ENCODE assay signal across 1 cellular context in the genomic region with DNA sequence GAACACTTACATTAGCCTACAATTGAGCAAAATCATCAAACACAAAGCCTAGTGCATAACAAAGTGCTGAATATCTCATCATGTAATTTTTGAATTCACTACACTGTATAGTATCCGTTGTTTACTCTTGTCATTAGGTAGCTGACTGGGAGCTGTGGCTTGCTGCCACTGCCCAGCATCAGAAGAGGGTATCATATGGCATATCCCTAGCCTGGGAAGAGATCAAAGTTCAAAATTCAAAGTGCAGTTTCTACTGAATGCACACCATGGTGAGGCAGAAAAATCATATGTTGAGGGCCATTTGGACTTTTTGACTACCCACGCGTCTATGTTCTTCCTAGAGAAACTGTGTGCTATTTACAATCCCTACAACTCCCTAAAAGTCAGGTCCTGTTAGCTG.
TF ChIP-seq lines count a peak whose summit lies in the region.

No MANE protein-coding gene starts in this region.

TF ChIP-seq in HepG2, 621 proteins besides CTCF, POLR2A, EP300 and RAD21 (continued from another document and continues in another):
- TF ChIP-seq, protein P1, sequence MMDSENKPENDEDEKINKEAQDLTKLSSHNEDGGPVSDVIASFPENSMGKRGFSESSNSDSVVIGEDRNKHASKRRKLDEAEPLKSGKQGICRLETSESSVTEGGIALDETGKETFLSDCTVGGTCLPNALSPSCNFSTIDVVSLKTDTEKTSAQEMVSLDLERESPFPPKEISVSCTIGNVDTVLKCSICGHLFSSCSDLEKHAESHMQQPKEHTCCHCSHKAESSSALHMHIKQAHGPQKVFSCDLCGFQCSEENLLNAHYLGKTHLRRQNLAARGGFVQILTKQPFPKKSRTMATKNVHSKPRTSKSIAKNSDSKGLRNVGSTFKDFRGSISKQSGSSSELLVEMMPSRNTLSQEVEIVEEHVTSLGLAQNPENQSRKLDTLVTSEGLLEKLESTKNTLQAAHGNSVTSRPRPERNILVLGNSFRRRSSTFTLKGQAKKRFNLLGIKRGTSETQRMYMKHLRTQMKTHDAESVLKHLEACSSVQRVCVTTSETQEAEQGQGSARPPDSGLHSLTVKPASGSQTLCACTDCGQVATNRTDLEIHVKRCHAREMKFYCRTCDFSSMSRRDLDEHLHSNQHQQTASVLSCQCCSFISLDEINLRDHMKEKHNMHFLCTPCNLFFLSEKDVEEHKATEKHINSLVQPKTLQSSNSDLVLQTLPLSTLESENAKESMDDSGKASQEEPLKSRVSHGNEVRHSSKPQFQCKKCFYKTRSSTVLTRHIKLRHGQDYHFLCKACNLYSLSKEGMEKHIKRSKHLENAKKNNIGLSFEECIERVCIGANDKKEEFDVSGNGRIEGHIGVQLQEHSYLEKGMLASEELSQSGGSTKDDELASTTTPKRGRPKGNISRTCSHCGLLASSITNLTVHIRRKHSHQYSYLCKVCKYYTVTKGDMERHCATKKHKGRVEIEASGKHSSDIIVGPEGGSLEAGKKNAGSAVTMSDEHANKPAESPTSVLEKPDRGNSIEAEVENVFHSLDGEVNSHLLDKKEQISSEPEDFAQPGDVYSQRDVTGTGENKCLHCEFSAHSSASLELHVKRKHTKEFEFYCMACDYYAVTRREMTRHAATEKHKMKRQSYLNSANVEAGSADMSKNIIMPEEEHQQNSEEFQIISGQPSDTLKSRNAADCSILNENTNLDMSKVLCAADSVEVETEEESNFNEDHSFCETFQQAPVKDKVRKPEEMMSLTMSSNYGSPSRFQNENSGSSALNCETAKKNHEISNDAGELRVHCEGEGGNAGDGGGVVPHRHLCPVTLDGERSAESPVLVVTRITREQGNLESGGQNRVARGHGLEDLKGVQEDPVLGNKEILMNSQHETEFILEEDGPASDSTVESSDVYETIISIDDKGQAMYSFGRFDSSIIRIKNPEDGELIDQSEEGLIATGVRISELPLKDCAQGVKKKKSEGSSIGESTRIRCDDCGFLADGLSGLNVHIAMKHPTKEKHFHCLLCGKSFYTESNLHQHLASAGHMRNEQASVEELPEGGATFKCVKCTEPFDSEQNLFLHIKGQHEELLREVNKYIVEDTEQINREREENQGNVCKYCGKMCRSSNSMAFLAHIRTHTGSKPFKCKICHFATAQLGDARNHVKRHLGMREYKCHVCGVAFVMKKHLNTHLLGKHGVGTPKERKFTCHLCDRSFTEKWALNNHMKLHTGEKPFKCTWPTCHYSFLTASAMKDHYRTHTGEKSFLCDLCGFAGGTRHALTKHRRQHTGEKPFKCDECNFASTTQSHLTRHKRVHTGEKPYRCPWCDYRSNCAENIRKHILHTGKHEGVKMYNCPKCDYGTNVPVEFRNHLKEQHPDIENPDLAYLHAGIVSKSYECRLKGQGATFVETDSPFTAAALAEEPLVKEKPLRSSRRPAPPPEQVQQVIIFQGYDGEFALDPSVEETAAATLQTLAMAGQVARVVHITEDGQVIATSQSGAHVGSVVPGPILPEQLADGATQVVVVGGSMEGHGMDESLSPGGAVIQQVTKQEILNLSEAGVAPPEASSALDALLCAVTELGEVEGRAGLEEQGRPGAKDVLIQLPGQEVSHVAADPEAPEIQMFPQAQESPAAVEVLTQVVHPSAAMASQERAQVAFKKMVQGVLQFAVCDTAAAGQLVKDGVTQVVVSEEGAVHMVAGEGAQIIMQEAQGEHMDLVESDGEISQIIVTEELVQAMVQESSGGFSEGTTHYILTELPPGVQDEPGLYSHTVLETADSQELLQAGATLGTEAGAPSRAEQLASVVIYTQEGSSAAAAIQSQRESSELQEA (CRISPR knock-in tag; IDR thresholded peaks at IDR 0.05; ENCODE audit: not compliant biosample characterization), result no peak
- TF ChIP-seq, protein P2, sequence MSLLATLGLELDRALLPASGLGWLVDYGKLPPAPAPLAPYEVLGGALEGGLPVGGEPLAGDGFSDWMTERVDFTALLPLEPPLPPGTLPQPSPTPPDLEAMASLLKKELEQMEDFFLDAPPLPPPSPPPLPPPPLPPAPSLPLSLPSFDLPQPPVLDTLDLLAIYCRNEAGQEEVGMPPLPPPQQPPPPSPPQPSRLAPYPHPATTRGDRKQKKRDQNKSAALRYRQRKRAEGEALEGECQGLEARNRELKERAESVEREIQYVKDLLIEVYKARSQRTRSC (CRISPR knock-in tag; IDR thresholded peaks at IDR 0.05; ENCODE audit: low read depth), result no peak
- TF ChIP-seq SMARCE1 (IDR thresholded peaks at IDR 0.05; ENCODE audit: borderline replicate concordance) (no peak), HOXD1 (CRISPR knock-in tag; IDR thresholded peaks at IDR 0.05) (no peak), ADNP (CRISPR knock-in tag; IDR thresholded peaks at IDR 0.05) (no peak), NKX3-1 (CRISPR knock-in tag; IDR thresholded peaks at IDR 0.05) (no peak), SMYD3 (CRISPR knock-in tag; IDR thresholded peaks at IDR 0.05) (no peak), ZNF446 (CRISPR knock-in tag; IDR thresholded peaks at IDR 0.05) (no peak), GTF2F1 (IDR thresholded peaks at IDR 0.05; ENCODE audit: low read length) (no peak), DR1 (CRISPR knock-in tag; IDR thresholded peaks at IDR 0.05) (no peak), ZNF788 (CRISPR knock-in tag; IDR thresholded peaks at IDR 0.05; ENCODE audit: borderline replicate concordance) (no peak), ARHGAP35 (CRISPR knock-in tag; IDR thresholded peaks at IDR 0.05; ENCODE audit: borderline replicate concordance) (no peak), ZNF331 (CRISPR knock-in tag; IDR thresholded peaks at IDR 0.05) (peak; percentile 48; the same call in 1 of the 2 replicates), ISL2 (CRISPR knock-in tag; IDR thresholded peaks at IDR 0.05) (no peak), POLR2AphosphoS2 (IDR thresholded peaks at IDR 0.05; ENCODE audit: low read depth, low read length) (no peak), HMGA1 (CRISPR knock-in tag; conservative IDR thresholded peaks at IDR 0.05) (no peak), FOSL1 (CRISPR knock-in tag; IDR thresholded peaks at IDR 0.05; ENCODE audit: borderline replicate concordance) (no peak), ZIK1 (CRISPR knock-in tag; IDR thresholded peaks at IDR 0.05; ENCODE audit: borderline replicate concordance, low read depth) (no peak), MBNL3 (CRISPR knock-in tag; conservative IDR thresholded peaks at IDR 0.05) (no peak), KDM1A (CRISPR knock-in tag; IDR thresholded peaks at IDR 0.05) (peak; percentile 27; the same call in 1 of the 2 replicates), ZNF709 (CRISPR knock-in tag; IDR thresholded peaks at IDR 0.05) (no peak), ZNF790 (CRISPR knock-in tag; IDR thresholded peaks at IDR 0.05; ENCODE audit: borderline replicate concordance) (no peak), HMG20A (CRISPR knock-in tag; IDR thresholded peaks at IDR 0.05; ENCODE audit: borderline replicate concordance) (peak; percentile 74; the same call in 1 of the 2 replicates), PLRG1 (conservative IDR thresholded peaks at IDR 0.05) (no peak), HDAC2 (CRISPR knock-in tag; IDR thresholded peaks at IDR 0.05) (peak; percentile 77; the same call in 1 of the 2 replicates), CHCHD3 (CRISPR knock-in tag; IDR thresholded peaks at IDR 0.05) (no peak), ATF1 (CRISPR knock-in tag; IDR thresholded peaks at IDR 0.05) (no peak), SRSF1 (optimal IDR thresholded peaks at IDR 0.05; ENCODE audit: low read depth, low read length) (no peak), FOXK2 (IDR thresholded peaks at IDR 0.05) (peak; percentile 17; the same call in 1 of the 2 replicates), SRSF9 (IDR thresholded peaks at IDR 0.05; ENCODE audit: borderline replicate concordance, insufficient read depth, low read depth, low read length, poor library complexity, severe bottlenecking) (no peak), FOSL2 (CRISPR knock-in tag; IDR thresholded peaks at IDR 0.05) (peak; percentile 68), MLLT10 (CRISPR knock-in tag; IDR thresholded peaks at IDR 0.05) (no peak)
- TF ChIP-seq, protein P3, sequence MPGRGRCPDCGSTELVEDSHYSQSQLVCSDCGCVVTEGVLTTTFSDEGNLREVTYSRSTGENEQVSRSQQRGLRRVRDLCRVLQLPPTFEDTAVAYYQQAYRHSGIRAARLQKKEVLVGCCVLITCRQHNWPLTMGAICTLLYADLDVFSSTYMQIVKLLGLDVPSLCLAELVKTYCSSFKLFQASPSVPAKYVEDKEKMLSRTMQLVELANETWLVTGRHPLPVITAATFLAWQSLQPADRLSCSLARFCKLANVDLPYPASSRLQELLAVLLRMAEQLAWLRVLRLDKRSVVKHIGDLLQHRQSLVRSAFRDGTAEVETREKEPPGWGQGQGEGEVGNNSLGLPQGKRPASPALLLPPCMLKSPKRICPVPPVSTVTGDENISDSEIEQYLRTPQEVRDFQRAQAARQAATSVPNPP (CRISPR knock-in tag; IDR thresholded peaks at IDR 0.05), result no peak
- TF ChIP-seq, protein P4, sequence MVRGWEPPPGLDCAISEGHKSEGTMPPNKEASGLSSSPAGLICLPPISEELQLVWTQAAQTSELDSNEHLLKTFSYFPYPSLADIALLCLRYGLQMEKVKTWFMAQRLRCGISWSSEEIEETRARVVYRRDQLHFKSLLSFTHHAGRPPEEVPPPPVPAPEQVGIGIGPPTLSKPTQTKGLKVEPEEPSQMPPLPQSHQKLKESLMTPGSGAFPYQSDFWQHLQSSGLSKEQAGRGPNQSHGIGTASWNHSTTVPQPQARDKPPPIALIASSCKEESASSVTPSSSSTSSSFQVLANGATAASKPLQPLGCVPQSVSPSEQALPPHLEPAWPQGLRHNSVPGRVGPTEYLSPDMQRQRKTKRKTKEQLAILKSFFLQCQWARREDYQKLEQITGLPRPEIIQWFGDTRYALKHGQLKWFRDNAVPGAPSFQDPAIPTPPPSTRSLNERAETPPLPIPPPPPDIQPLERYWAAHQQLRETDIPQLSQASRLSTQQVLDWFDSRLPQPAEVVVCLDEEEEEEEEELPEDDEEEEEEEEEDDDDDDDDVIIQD (CRISPR knock-in tag; IDR thresholded peaks at IDR 0.05; ENCODE audit: low read depth), result peak; percentile 50; the same call in 1 of the 2 replicates
- TF ChIP-seq, protein P5, sequence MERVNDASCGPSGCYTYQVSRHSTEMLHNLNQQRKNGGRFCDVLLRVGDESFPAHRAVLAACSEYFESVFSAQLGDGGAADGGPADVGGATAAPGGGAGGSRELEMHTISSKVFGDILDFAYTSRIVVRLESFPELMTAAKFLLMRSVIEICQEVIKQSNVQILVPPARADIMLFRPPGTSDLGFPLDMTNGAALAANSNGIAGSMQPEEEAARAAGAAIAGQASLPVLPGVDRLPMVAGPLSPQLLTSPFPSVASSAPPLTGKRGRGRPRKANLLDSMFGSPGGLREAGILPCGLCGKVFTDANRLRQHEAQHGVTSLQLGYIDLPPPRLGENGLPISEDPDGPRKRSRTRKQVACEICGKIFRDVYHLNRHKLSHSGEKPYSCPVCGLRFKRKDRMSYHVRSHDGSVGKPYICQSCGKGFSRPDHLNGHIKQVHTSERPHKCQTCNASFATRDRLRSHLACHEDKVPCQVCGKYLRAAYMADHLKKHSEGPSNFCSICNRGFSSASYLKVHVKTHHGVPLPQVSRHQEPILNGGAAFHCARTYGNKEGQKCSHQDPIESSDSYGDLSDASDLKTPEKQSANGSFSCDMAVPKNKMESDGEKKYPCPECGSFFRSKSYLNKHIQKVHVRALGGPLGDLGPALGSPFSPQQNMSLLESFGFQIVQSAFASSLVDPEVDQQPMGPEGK (CRISPR knock-in tag; IDR thresholded peaks at IDR 0.05), result no peak
- TF ChIP-seq, protein P6, sequence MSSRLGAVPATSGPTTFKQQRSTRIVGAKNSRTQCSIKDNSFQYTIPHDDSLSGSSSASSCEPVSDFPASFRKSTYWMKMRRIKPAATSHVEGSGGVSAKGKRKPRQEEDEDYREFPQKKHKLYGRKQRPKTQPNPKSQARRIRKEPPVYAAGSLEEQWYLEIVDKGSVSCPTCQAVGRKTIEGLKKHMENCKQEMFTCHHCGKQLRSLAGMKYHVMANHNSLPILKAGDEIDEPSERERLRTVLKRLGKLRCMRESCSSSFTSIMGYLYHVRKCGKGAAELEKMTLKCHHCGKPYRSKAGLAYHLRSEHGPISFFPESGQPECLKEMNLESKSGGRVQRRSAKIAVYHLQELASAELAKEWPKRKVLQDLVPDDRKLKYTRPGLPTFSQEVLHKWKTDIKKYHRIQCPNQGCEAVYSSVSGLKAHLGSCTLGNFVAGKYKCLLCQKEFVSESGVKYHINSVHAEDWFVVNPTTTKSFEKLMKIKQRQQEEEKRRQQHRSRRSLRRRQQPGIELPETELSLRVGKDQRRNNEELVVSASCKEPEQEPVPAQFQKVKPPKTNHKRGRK (CRISPR knock-in tag; IDR thresholded peaks at IDR 0.05), result no peak
- TF ChIP-seq, protein P7, sequence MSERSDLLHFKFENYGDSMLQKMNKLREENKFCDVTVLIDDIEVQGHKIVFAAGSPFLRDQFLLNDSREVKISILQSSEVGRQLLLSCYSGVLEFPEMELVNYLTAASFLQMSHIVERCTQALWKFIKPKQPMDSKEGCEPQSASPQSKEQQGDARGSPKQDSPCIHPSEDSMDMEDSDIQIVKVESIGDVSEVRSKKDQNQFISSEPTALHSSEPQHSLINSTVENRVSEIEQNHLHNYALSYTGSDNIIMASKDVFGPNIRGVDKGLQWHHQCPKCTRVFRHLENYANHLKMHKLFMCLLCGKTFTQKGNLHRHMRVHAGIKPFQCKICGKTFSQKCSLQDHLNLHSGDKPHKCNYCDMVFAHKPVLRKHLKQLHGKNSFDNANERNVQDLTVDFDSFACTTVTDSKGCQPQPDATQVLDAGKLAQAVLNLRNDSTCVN (CRISPR knock-in tag; IDR thresholded peaks at IDR 0.05; ENCODE audit: borderline replicate concordance), result no peak
- TF ChIP-seq, protein P8, sequence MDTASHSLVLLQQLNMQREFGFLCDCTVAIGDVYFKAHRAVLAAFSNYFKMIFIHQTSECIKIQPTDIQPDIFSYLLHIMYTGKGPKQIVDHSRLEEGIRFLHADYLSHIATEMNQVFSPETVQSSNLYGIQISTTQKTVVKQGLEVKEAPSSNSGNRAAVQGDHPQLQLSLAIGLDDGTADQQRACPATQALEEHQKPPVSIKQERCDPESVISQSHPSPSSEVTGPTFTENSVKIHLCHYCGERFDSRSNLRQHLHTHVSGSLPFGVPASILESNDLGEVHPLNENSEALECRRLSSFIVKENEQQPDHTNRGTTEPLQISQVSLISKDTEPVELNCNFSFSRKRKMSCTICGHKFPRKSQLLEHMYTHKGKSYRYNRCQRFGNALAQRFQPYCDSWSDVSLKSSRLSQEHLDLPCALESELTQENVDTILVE (CRISPR knock-in tag; IDR thresholded peaks at IDR 0.05), result no peak
- TF ChIP-seq, protein P9, sequence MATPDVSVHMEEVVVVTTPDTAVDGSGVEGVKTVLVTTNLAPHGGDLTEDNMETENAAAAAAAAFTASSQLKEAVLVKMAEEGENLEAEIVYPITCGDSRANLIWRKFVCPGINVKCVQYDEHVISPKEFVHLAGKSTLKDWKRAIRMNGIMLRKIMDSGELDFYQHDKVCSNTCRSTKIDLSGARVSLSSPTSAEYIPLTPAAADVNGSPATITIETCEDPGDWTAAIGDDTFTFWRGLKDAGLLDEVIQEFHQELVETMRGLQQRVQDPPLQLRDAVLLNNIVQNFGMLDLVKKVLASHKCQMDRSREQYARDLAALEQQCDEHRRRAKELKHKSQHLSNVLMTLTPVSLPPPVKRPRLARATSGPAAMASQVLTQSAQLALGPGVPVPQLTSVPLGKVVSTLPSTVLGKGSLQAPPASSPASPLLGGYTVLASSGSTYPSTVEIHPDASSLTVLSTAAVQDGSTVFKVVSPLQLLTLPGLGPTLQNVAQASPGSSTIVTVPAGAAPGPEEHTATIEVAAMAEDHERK (CRISPR knock-in tag; IDR thresholded peaks at IDR 0.05; ENCODE audit: low read depth), result no peak
- TF ChIP-seq, protein P10, sequence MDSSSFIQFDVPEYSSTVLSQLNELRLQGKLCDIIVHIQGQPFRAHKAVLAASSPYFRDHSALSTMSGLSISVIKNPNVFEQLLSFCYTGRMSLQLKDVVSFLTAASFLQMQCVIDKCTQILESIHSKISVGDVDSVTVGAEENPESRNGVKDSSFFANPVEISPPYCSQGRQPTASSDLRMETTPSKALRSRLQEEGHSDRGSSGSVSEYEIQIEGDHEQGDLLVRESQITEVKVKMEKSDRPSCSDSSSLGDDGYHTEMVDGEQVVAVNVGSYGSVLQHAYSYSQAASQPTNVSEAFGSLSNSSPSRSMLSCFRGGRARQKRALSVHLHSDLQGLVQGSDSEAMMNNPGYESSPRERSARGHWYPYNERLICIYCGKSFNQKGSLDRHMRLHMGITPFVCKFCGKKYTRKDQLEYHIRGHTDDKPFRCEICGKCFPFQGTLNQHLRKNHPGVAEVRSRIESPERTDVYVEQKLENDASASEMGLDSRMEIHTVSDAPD (CRISPR knock-in tag; IDR thresholded peaks at IDR 0.05), result no peak
